In the genomic region with DNA sequence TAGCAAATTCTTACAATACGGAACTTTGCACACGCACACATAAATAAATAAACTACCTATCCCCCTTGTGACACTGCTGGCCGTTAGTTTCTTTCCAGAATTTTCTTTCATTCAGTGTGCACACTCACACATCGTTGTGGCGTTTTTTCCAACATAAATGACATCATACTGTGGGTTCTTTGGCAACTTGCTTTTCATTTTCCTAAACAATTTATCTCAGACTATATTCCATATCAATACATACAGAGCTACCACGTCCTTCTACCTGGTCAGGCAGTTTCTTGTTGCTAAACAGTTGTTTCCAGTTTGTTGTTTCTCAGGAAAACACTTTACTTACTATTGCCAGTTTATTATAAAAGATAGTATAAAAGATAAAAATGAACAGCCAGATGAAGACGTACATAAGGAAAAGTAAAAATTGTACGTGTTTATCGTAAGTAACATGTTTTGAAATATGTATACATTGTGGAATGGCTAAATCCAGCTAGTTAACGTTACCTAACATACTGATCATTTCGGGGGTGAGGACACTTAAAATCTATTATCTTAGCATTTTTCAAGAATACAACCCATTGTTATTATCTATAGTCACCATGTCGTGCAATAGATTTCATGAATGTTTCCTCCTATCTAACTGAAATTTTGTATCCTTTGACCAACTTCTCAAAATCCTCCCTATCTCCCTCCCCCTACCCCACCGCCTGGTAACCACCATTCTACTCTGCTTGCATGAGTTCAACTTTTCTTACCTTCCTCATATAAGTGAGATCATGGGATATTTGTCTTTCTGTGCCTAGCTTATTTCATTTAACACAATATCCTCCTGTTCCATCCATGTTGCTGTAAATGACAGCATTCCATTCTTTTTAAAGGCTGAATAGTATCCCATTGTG, we compare ENCODE assay signal across 9 cellular contexts. TPM values are rescaled to one million over a fixed set of nuclear protein-coding genes. Genes with fewer than 3 reads are reported as not detected.
DNase-seq lines count a peak whose midpoint lies in the region; ATAC-seq and TF ChIP-seq lines count a peak whose summit lies in the region.
"Had no signal": no experiment of that assay in that cellular context is flagged by ENCODE, and none has a peak within 500 bp of the region (broad histone marks: within the 10 kb centered on the region; RNA-seq: fewer than 3 reads in every experiment).

No MANE protein-coding gene starts in this region.

- no peak overlapping the region for H3K14ac ChIP-seq in mesenchymal stem cell (ENCODE audit: low read length in 2 of 2)

- H3K23ac ChIP-seq in mesenchymal stem cell (ENCODE audit: low read length in 2 of 2): no peak overlapping the region

- no peak overlapping the region for H2BK120ac ChIP-seq in mesenchymal stem cell (ENCODE audit: low read depth, low read length)

- H3K4me1 ChIP-seq in right cardiac atrium (ENCODE audit: control insufficient read depth, insufficient read depth, low read length) (peaks cover 2% of the 10 kb centered on the region), body of pancreas (peaks cover 15% of the 10 kb centered on the region), mesenchymal stem cell (ENCODE audit: control insufficient read depth, insufficient read depth, low read depth, low read length) (peaks cover 4% of the 10 kb centered on the region), aorta (ENCODE audit: control insufficient read depth in 1 of 2, insufficient read depth in 2 of 2, low read length in 2 of 2) (peaks cover 3 to 4% of the 10 kb centered on the region in 2 donors)

- H3K18ac ChIP-seq in mesenchymal stem cell (ENCODE audit: low read depth in 1 of 2, low read length in 2 of 2): no peak overlapping the region

- H3K27ac ChIP-seq in right cardiac atrium (ENCODE audit: low read length) (no peak overlapping the region), body of pancreas (peak overlapping the region in 3 of 4 donors; percentile 80 to 93 (median 89)), mesenchymal stem cell (ENCODE audit: low read length, poor library complexity, severe bottlenecking) (peak overlapping the region; percentile 21), aorta (ENCODE audit: low read depth in 1 of 2, low read length in 2 of 2) (peak overlapping the region in 1 of 2 donors; percentile 80)

- DNase-seq in right cardiac atrium: no peak
- DNase-seq in cardiac septum (ENCODE audit: low spot score): no peak
- DNase-seq in body of pancreas: no peak
- DNase-seq in mesenchymal stem cell: peak; percentile 62
- DNase-seq in aorta: no peak
- no peak for DNase-seq in amygdala (lab: John Stamatoyannopoulos, UW)

- H2BK5ac ChIP-seq in mesenchymal stem cell (ENCODE audit: low read depth, low read length, poor library complexity, severe bottlenecking): no peak overlapping the region

- H3K36me3 ChIP-seq in body of pancreas (replicated peaks in 1 of 2; ENCODE audit: insufficient read depth in 1 of 2, low read depth in 2 of 2): no peaks in the 10 kb centered on the region
- H3K36me3 ChIP-seq in mesenchymal stem cell (ENCODE audit: control insufficient read depth in 1 of 2, insufficient read depth in 2 of 2, low read depth in 1 of 2, low read length in 2 of 2): peaks cover 0 to 14% of the 10 kb centered on the region in 2 experiments
- H3K36me3 ChIP-seq in aorta (ENCODE audit: control insufficient read depth in 1 of 2, insufficient read depth in 2 of 2, low read length in 1 of 2): no peaks in the 10 kb centered on the region

- H3K4me3 ChIP-seq in right cardiac atrium (ENCODE audit: low read length) (peak overlapping the region; percentile 90), body of pancreas (peak overlapping the region in 1 of 2 donors; percentile 8), mesenchymal stem cell (ENCODE audit: insufficient read depth in 1 of 2, low read depth in 1 of 2, low read length in 2 of 2) (peak overlapping the region in 1 of 2 experiments; percentile 93), aorta (ENCODE audit: low read length in 2 of 2) (peak overlapping the region; percentile 65 to 94)

- no peak overlapping the region for H3K4me2 ChIP-seq in mesenchymal stem cell (ENCODE audit: low read length, poor library complexity, severe bottlenecking)

- WGBS in right cardiac atrium: 52% methylated on average over 13 of the region's 13 CpGs
- WGBS in body of pancreas, 2 donors: 38 to 46% methylated on average over 13 of the region's 13 CpGs
- WGBS in mesenchymal stem cell: 75% methylated on average over 12 of the region's 13 CpGs
- 46 to 47% methylated on average over 13 of the region's 13 CpGs for WGBS in aorta, 2 donors

- intact Hi-C loops in right cardiac atrium (cut with DNase I) (no loop called here), cardiac septum (cut with DNase I) (no loop called here), body of pancreas (cut with DNase I) (no loop called here), aorta (cut with DNase I) (no loop called here)

- H4K91ac ChIP-seq in mesenchymal stem cell (ENCODE audit: low read length): no peak overlapping the region

- no peak overlapping the region for H2AK5ac ChIP-seq in mesenchymal stem cell (ENCODE audit: low read length, severe bottlenecking)

- no peak for TF ChIP-seq CTCF in body of pancreas (IDR thresholded peaks at IDR 0.05)

- H4K8ac ChIP-seq in mesenchymal stem cell (ENCODE audit: low read length): no peak overlapping the region

- no peak overlapping the region for H2BK15ac ChIP-seq in mesenchymal stem cell (ENCODE audit: low read depth, poor library complexity, severe bottlenecking)

- H3K79me1 ChIP-seq in mesenchymal stem cell (replicated peaks; ENCODE audit: low read length, poor library complexity, severe bottlenecking): no peaks in the 10 kb centered on the region

- no peak for TF ChIP-seq POLR2A in body of pancreas (IDR thresholded peaks at IDR 0.05)

- no peaks in the 10 kb centered on the region for H3K27me3 ChIP-seq in right cardiac atrium (ENCODE audit: control insufficient read depth, insufficient read depth)
- no peaks in the 10 kb centered on the region for H3K27me3 ChIP-seq in body of pancreas
- no peaks in the 10 kb centered on the region for H3K27me3 ChIP-seq in mesenchymal stem cell (ENCODE audit: control insufficient read depth in 1 of 2, insufficient read depth in 1 of 2, low read length in 2 of 2)
- no peaks in the 10 kb centered on the region for H3K27me3 ChIP-seq in aorta (ENCODE audit: control insufficient read depth in 1 of 2, insufficient read depth in 2 of 2, low read length in 1 of 2)

- ATAC-seq in right cardiac atrium (no peak), body of pancreas (no peak), aorta (ENCODE audit: low FRiP score) (no peak), GM18511 (IDR thresholded peaks at IDR 0.05; ENCODE audit: unreplicated experiment) (no peak), HG02970 (IDR thresholded peaks at IDR 0.05; ENCODE audit: low FRiP score, unreplicated experiment) (no peak)

- H3K9ac ChIP-seq in mesenchymal stem cell (ENCODE audit: low read length): peak overlapping the region; percentile 95

- no peak overlapping the region for H2AFZ ChIP-seq in mesenchymal stem cell (ENCODE audit: low read depth, low read length)

- no peaks in the 10 kb centered on the region for H3K9me3 ChIP-seq in right cardiac atrium (ENCODE audit: control insufficient read depth, low read length)
- no peaks in the 10 kb centered on the region for H3K9me3 ChIP-seq in body of pancreas
- no peaks in the 10 kb centered on the region for H3K9me3 ChIP-seq in mesenchymal stem cell (ENCODE audit: control insufficient read depth, low read length)
- no peaks in the 10 kb centered on the region for H3K9me3 ChIP-seq in aorta (ENCODE audit: control insufficient read depth, low read length)

- no peak overlapping the region for H2BK12ac ChIP-seq in mesenchymal stem cell (ENCODE audit: low read length in 2 of 2)

- no peak overlapping the region for H3K4ac ChIP-seq in mesenchymal stem cell (ENCODE audit: low read depth in 1 of 2, low read length in 2 of 2)

RNA-seq across cellular contexts. Expression of a gene that starts 1.2 kb away (rescaled TPM):
- 1 to 10 TPM; 8.5 to 9.9 (median 9.3) TPM for total RNA-seq in right cardiac atrium
- polyA plus RNA-seq in right cardiac atrium: 6.8 TPM
- 6.4 TPM for total RNA-seq in cardiac septum
- 10 to 100 TPM in 1 of 2 donors, 1 to 10 TPM in 1; 6.6 to 11.7 TPM for total RNA-seq in body of pancreas
- 13.0 TPM for polyA plus RNA-seq in mesenchymal stem cell (2013, experiment 1 of 2)
- 13.9 TPM for polyA plus RNA-seq in mesenchymal stem cell (2013, experiment 2 of 2)
- total RNA-seq in aorta: 10 to 100 TPM in 1 of 2 donors, 1 to 10 TPM in 1; 9.4 to 10.4 TPM
- 1 to 10 TPM; 9.3 to 9.4 TPM for polyA plus RNA-seq in aorta

RNA-seq across cellular contexts. Expression of a gene that starts 19.0 kb away (rescaled TPM):
- total RNA-seq in right cardiac atrium (1 to 10 TPM; 6.7 to 8.5 (median 7.6) TPM), cardiac septum (2.7 TPM), body of pancreas (10 to 100 TPM; 12.2 to 95.3 TPM), aorta (10 to 100 TPM; 13.9 to 25.6 TPM)
- polyA plus RNA-seq in right cardiac atrium (4.6 TPM), aorta (1 to 10 TPM; 3.5 to 9.7 TPM)
- 35.9 TPM for polyA plus RNA-seq in mesenchymal stem cell (2013, experiment 1 of 2)
- 37.1 TPM for polyA plus RNA-seq in mesenchymal stem cell (2013, experiment 2 of 2)

RNA-seq across cellular contexts. Expression of a gene that starts 39.2 kb away (rescaled TPM):
- 1 to 10 TPM in 1 of 4 donors, under 1 TPM in 3; 0.35 to 1.5 (median 0.51) TPM for total RNA-seq in right cardiac atrium
- polyA plus RNA-seq in right cardiac atrium: 0.50 TPM
- 0.57 TPM for total RNA-seq in cardiac septum
- total RNA-seq in body of pancreas: 1 to 10 TPM; 3.4 to 6.3 TPM
- 0.62 TPM for polyA plus RNA-seq in mesenchymal stem cell (2013, experiment 1 of 2)
- polyA plus RNA-seq in mesenchymal stem cell (2013, experiment 2 of 2): 0.66 TPM
- 1 to 10 TPM; 3.7 to 5.1 TPM for total RNA-seq in aorta
- polyA plus RNA-seq in aorta: 1 to 10 TPM in 1 of 2 donors, not detected in 1; 1.8 TPM
- total RNA-seq: activated CD8-positive, alpha-beta memory T cell treated with anti-CD3 and anti-CD28 coated beads for 36 hours had no signal
